In the genomic region with DNA sequence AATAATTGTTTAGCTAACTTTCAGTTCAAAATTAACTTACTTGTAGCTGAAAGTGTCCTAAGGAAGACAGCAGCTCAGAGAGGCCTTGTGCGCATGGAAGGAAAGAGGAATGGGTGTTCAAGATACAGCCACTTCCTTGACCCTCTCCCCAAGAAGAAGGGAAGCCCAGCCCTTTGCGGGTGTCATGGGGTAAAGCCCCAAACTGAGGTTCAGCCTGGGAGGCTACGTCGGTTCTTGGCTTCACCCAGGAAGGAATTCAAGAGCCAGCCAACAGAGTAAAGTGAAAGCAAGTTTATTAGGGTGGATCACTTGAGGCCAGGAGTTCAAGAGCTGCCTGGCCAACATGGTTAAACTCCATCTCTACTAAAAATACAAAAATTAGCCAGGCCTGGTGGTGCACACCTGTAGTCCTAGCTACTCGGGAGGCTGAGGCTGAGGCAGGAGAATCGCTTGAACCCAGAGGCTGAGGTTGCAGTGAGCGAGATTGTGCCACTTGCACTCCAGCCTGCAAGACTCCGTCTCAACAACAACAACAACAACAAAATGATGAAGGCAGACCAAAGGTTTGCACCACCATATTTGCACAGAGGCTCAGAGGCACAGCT, we compare ENCODE assay signal across 12 cellular contexts. TPM values are rescaled to one million over a fixed set of nuclear protein-coding genes. Genes with fewer than 3 reads are reported as not detected.
DNase-seq lines count a peak whose midpoint lies in the region; TF ChIP-seq lines count a peak whose summit lies in the region.
"Had no signal": no experiment of that assay in that cellular context is flagged by ENCODE, and none has a peak within 500 bp of the region (broad histone marks: within the 10 kb centered on the region; RNA-seq: fewer than 3 reads in every experiment).

No MANE protein-coding gene starts in this region.

- H3K9me3 ChIP-seq in tibial artery (no peaks in the 10 kb centered on the region), A673 (ENCODE audit: low read depth, low read length, poor library complexity, severe bottlenecking) (no peaks in the 10 kb centered on the region)

- no TSS peak for BruUV-seq in A673 (replicated peaks; lab: Mats Ljungman, UMichigan)

- intact Hi-C loops in tibial artery (cut with DNase I; ENCODE audit: low total_unique reads) (no loop called here), A673 (cut with micrococcal nuclease; ENCODE audit: unreplicated experiment) (no loop called here)

- H3K4me3 Mint-ChIP-seq in activated naive CD4-positive, alpha-beta T cell treated with anti-CD3 and anti-CD28 coated beads, Interleukin-2, amount 10 ng/mL, durations not matched to agents 7 days and 5 days = no peak overlapping the region
- H3K4me3 Mint-ChIP-seq in brain (peak overlapping the region in 3 of 5 experiments; percentile 52 to 74 (median 53)), mesothelial cell of epicardium (peak overlapping the region; percentile 61)

- peak; percentile 17 for DNase-seq in activated naive CD4-positive, alpha-beta T cell treated with anti-CD3 and anti-CD28 coated beads, Interleukin-2, amount 10 ng/mL, durations not matched to agents 7 days and 5 days
- no peak for DNase-seq in activated naive CD4-positive, alpha-beta T cell (lab: John Stamatoyannopoulos, UW)
- peak in 1 of 2 experiments; percentile 14 for DNase-seq in mesothelial cell of epicardium (ENCODE audit: low spot score in 2 of 2, unreplicated experiment in 2 of 2)
- peak; percentile 18 to 52 for DNase-seq in tibial artery
- no peak for DNase-seq in cerebellar cortex (ENCODE audit: low spot score)
- DNase-seq in A673 (ENCODE audit: low spot score) = no peak
- no peak for DNase-seq in NCI-H1694 treated with DMSO at 0.1 percent for 48 hours (lab: John Stamatoyannopoulos, UW)
- DNase-seq: AML-193, anterior cingulate cortex, NCI-H2029 had no signal

- H3K27ac Mint-ChIP-seq in activated naive CD4-positive, alpha-beta T cell treated with anti-CD3 and anti-CD28 coated beads, Interleukin-2, amount 10 ng/mL, durations not matched to agents 7 days and 5 days = no peak overlapping the region
- no peak overlapping the region for H3K27ac Mint-ChIP-seq in brain
- peak overlapping the region; percentile 92 for H3K27ac Mint-ChIP-seq in mesothelial cell of epicardium

- CTCF ChIA-PET in activated naive CD4-positive, alpha-beta T cell treated with anti-CD3 and anti-CD28 coated beads, Interleukin-2, amount 10 ng/mL, durations not matched to agents 7 days and 5 days (lab: Charles Lee) = no interaction called here
- CTCF ChIA-PET in A673 (lab: Charles Lee) = no interaction called here

- H3K4me1 ChIP-seq in tibial artery (peaks cover 0 to 39% (median 20%) of the 10 kb centered on the region in 4 donors), A673 (ENCODE audit: insufficient read depth, low read length, poor library complexity, severe bottlenecking) (no peaks in the 10 kb centered on the region)

- H3K36me3 ChIP-seq in tibial artery = no peaks in the 10 kb centered on the region
- no peaks in the 10 kb centered on the region for H3K36me3 ChIP-seq in A673 (ENCODE audit: insufficient read depth, low read length, poor library complexity, severe bottlenecking)

- H3K27me3 Mint-ChIP-seq in activated naive CD4-positive, alpha-beta T cell treated with anti-CD3 and anti-CD28 coated beads, Interleukin-2, amount 10 ng/mL, durations not matched to agents 7 days and 5 days = peaks cover 70% of the 10 kb centered on the region
- H3K27me3 Mint-ChIP-seq in brain (peaks cover 29% of the 10 kb centered on the region), mesothelial cell of epicardium (ENCODE audit: low read depth) (peaks cover 2% of the 10 kb centered on the region)

- H3K36me3 Mint-ChIP-seq in activated naive CD4-positive, alpha-beta T cell treated with anti-CD3 and anti-CD28 coated beads, Interleukin-2, amount 10 ng/mL, durations not matched to agents 7 days and 5 days = no peaks in the 10 kb centered on the region
- H3K36me3 Mint-ChIP-seq in brain (no peaks in the 10 kb centered on the region), mesothelial cell of epicardium (no peaks in the 10 kb centered on the region)

- H3K27me3 ChIP-seq in tibial artery = no peaks in the 10 kb centered on the region
- peaks cover 15% of the 10 kb centered on the region for H3K27me3 ChIP-seq in A673 (replicated peaks; ENCODE audit: insufficient read depth, low read depth, low read length, poor library complexity)

- H3K4me1 Mint-ChIP-seq in activated naive CD4-positive, alpha-beta T cell treated with anti-CD3 and anti-CD28 coated beads, Interleukin-2, amount 10 ng/mL, durations not matched to agents 7 days and 5 days = no peaks in the 10 kb centered on the region
- H3K4me1 Mint-ChIP-seq in brain (peaks cover 7% of the 10 kb centered on the region), mesothelial cell of epicardium (peaks cover 17% of the 10 kb centered on the region)

- POLR2A ChIA-PET in A673 (lab: Charles Lee; ENCODE audit: low non-redundant PET) = no interaction called here

- TF ChIP-seq CTCF in brain (conservative IDR thresholded peaks at IDR 0.05) (no peak), mesothelial cell of epicardium (IDR thresholded peaks at IDR 0.05; ENCODE audit: unreplicated experiment) (no peak), tibial artery (IDR thresholded peaks at IDR 0.05) (no peak), A673 (conservative IDR thresholded peaks at IDR 0.05; ENCODE audit: low read depth, low read length) (no peak)

- H3K9me3 Mint-ChIP-seq in activated naive CD4-positive, alpha-beta T cell treated with anti-CD3 and anti-CD28 coated beads, Interleukin-2, amount 10 ng/mL, durations not matched to agents 7 days and 5 days = no peaks in the 10 kb centered on the region
- H3K9me3 Mint-ChIP-seq in brain (peaks cover 0 to 3% (median 0%) of the 10 kb centered on the region in 5 experiments), mesothelial cell of epicardium (no peaks in the 10 kb centered on the region)

- H3K27ac ChIP-seq in tibial artery = peak overlapping the region; percentile 24 to 63
- no peak overlapping the region for H3K27ac ChIP-seq in A673 (ENCODE audit: low read depth, low read length, poor library complexity, severe bottlenecking)

- no peak overlapping the region for H3K4me3 ChIP-seq in tibial artery
- no peak overlapping the region for H3K4me3 ChIP-seq in A673 (ENCODE audit: low read depth, low read length, poor library complexity, severe bottlenecking)

RNA-seq across cellular contexts. Expression of gene GPRIN2, which starts 15.9 kb away (rescaled TPM):
- polyA plus RNA-seq in brain (ENCODE audit: insufficient read depth, low read depth, low replicate concordance) = not detected
- total RNA-seq in mesothelial cell of epicardium (19.6 to 20.7 TPM (median 20.3 TPM) in 3 replicates), A673 (2021) (not detected in 2 replicates)
- total RNA-seq: lung microvascular endothelial cell had no signal

RNA-seq across cellular contexts. Expression of gene SYT15, which starts 38.4 kb away (rescaled TPM):
- 0.51 TPM for polyA plus RNA-seq in brain (ENCODE audit: insufficient read depth, low read depth, low replicate concordance)
- total RNA-seq in mesothelial cell of epicardium = 3.0 to 4.0 TPM (median 3.3 TPM) in 3 replicates
- 0.64 and 1.0 TPM in 2 replicates for total RNA-seq in A673 (2021)

Comparison
In these comparisons a context has a peak if more than half of its experiments do, and no peak if none do; other contexts are left out.
1. DNase-seq: peak in activated naive CD4-positive, alpha-beta T cell treated with anti-CD3 and anti-CD28 coated beads, Interleukin-2, amount 10 ng/mL, durations not matched to agents 7 days and 5 days (single experiment) and tibial artery (2 of 2); none in activated naive CD4-positive, alpha-beta T cell (0 of 4), cerebellar cortex (single experiment), A673 (single experiment) and NCI-H1694 treated with DMSO at 0.1 percent for 48 hours (single experiment).
2. RNA of gene GPRIN2, which starts 15.9 kb away (total RNA-seq): 19.6 to 20.7 TPM in mesothelial cell of epicardium; not detected in A673; every median in the first group is over 10 times any median in the second.